In genomic region chr4:118741456-118741855, GRCh38 we compare ENCODE assay signal across 16 cellular contexts. TPM values are rescaled to one million over a fixed set of nuclear protein-coding genes. Genes with fewer than 3 reads are reported as not detected.
DNase-seq lines count a peak whose midpoint lies in the region; ATAC-seq and TF ChIP-seq lines count a peak whose summit lies in the region.
"Had no signal": no experiment of that assay in that cellular context is flagged by ENCODE, and none has a peak within 500 bp of the region (broad histone marks: within the 10 kb centered on the region; RNA-seq: fewer than 3 reads in every experiment).

No MANE protein-coding gene starts in this region.

- H3K4me3 ChIP-seq in coronary artery (peak overlapping the region; percentile 59), sigmoid colon (peak overlapping the region; percentile 11 to 21 (median 16))
- H3K4me3 ChIP-seq: upper lobe of left lung had no signal

- WGBS in sigmoid colon, 2 donors = 76 to 82% methylated on average over 5 of the region's 5 CpGs

- no peaks in the 10 kb centered on the region for H3K4me1 Mint-ChIP-seq in stimulated activated memory B cell treated with anti-CD40 and anti-IgM and Interleukin-4, amounts not matched to agents 10 μg/mL and 1 μg/mL and 100 μg/mL, for 72 hours

- peaks cover 0 to 49% (median 4%) of the 10 kb centered on the region in 4 donors for H3K36me3 ChIP-seq in sigmoid colon

- TF ChIP-seq CTCF in coronary artery (IDR thresholded peaks at IDR 0.05) (no peak), sigmoid colon (IDR thresholded peaks at IDR 0.05) (no peak)

- H3K27me3 Mint-ChIP-seq in stimulated activated memory B cell treated with anti-CD40 and anti-IgM and Interleukin-4, amounts not matched to agents 10 μg/mL and 1 μg/mL and 100 μg/mL, for 72 hours = no peaks in the 10 kb centered on the region
- H3K27me3 Mint-ChIP-seq: activated CD4-positive, alpha-beta memory T cell treated with anti-CD3 and anti-CD28 coated beads for 36 hours had no signal

- no peak overlapping the region for H3K4me3 Mint-ChIP-seq in stimulated activated memory B cell treated with anti-CD40 and anti-IgM and Interleukin-4, amounts not matched to agents 10 μg/mL and 1 μg/mL and 100 μg/mL, for 72 hours
- H3K4me3 Mint-ChIP-seq: activated CD4-positive, alpha-beta memory T cell treated with anti-CD3 and anti-CD28 coated beads for 36 hours; activated T-helper 1 cell treated with anti-CD3 and anti-CD28 coated beads, Interleukin-12 subunit alpha, Interleukin-12 subunit beta, Interleukin-2, Interleukin-4 antibody, amounts not matched to agents 30 ng/mL and 10 ng/mL and 1 ng/mL, durations not matched to agents 14 hours and 24 hours and 36 hours had no signal

- TF ChIP-seq EP300 in sigmoid colon (IDR thresholded peaks at IDR 0.05) = no peak

- H3K27ac Mint-ChIP-seq in stimulated activated memory B cell treated with anti-CD40 and anti-IgM and Interleukin-4, amounts not matched to agents 10 μg/mL and 1 μg/mL and 100 μg/mL, for 72 hours = no peak overlapping the region
- H3K27ac Mint-ChIP-seq: activated CD4-positive, alpha-beta memory T cell treated with anti-CD3 and anti-CD28 coated beads for 36 hours; activated T-helper 1 cell treated with anti-CD3 and anti-CD28 coated beads, Interleukin-12 subunit alpha, Interleukin-12 subunit beta, Interleukin-2, Interleukin-4 antibody, amounts not matched to agents 30 ng/mL and 10 ng/mL and 1 ng/mL, durations not matched to agents 14 hours and 24 hours and 36 hours had no signal

- no peaks in the 10 kb centered on the region for H3K9me3 Mint-ChIP-seq in stimulated activated memory B cell treated with anti-CD40 and anti-IgM and Interleukin-4, amounts not matched to agents 10 μg/mL and 1 μg/mL and 100 μg/mL, for 72 hours
- H3K9me3 Mint-ChIP-seq: activated CD4-positive, alpha-beta memory T cell treated with anti-CD3 and anti-CD28 coated beads for 36 hours; activated T-helper 1 cell treated with anti-CD3 and anti-CD28 coated beads, Interleukin-12 subunit alpha, Interleukin-12 subunit beta, Interleukin-2, Interleukin-4 antibody, amounts not matched to agents 30 ng/mL and 10 ng/mL and 1 ng/mL, durations not matched to agents 14 hours and 24 hours and 36 hours had no signal

- TF ChIP-seq POLR2A in sigmoid colon (IDR thresholded peaks at IDR 0.05) = no peak

- H3K36me3 Mint-ChIP-seq in stimulated activated memory B cell treated with anti-CD40 and anti-IgM and Interleukin-4, amounts not matched to agents 10 μg/mL and 1 μg/mL and 100 μg/mL, for 72 hours = peaks cover 32% of the 10 kb centered on the region

- no peak for ATAC-seq in HG02610 (IDR thresholded peaks at IDR 0.05; ENCODE audit: unreplicated experiment)
- ATAC-seq in stimulated activated memory B cell treated with anti-CD40 and anti-IgM and Interleukin-4, amounts not matched to agents 10 μg/mL and 1 μg/mL and 100 μg/mL, for 72 hours = no peak

- intact Hi-C loops in sigmoid colon (cut with DNase I) = loop anchor here (2.0 to 5.0 kb wide), 4 partner anchors 31 to 546 kb away; partner anchors contain the start of gene SYNPO2

- H3K4me1 ChIP-seq in sigmoid colon = peaks cover 0 to 95% (median 62%) of the 10 kb centered on the region in 4 donors
- H3K4me1 ChIP-seq: upper lobe of left lung had no signal

- H3K27ac ChIP-seq in coronary artery (peak overlapping the region; percentile 1 to 67), sigmoid colon (peak overlapping the region; percentile 48 to 88 (median 85))
- H3K27ac ChIP-seq: upper lobe of left lung had no signal

- no peaks in the 10 kb centered on the region for H3K27me3 ChIP-seq in sigmoid colon
- H3K27me3 ChIP-seq: upper lobe of left lung had no signal

- H3K9me3 ChIP-seq in sigmoid colon = no peaks in the 10 kb centered on the region
- H3K9me3 ChIP-seq: upper lobe of left lung had no signal

- DNase-seq in AG20443 (ENCODE audit: low spot score) = peak; percentile 17
- no peak for DNase-seq in coronary artery (ENCODE audit: low spot score)
- DNase-seq in iris pigment epithelial cell (ENCODE audit: low read depth) = peak; percentile 81
- DNase-seq in sigmoid colon = no peak
- DNase-seq in activated effector memory CD4-positive, alpha-beta T cell treated with Interleukin-2 at 50 U/mL for 16 hours = no peak
- DNase-seq in NCI-H510A (lab: John Stamatoyannopoulos, UW) = no peak
- DNase-seq: activated CD4-positive, alpha-beta memory T cell treated with anti-CD3 and anti-CD28 coated beads for 36 hours; amygdala; cortex of kidney; H7; NCI-H2029; stimulated activated CD8-positive, alpha-beta memory T cell treated with anti-CD3 and anti-CD28 coated beads, Interleukin-4, amount 100 ng/mL, for 48 hours; upper lobe of left lung had no signal

RNA-seq across cellular contexts. Expression of gene METTL14, which starts 56.3 kb away (rescaled TPM):
- 10 to 100 TPM; 13.8 to 54.6 (median 33.2) TPM for total RNA-seq in sigmoid colon
- 10 to 100 TPM in 1 of 3 donors, 1 to 10 TPM in 2; 6.2 to 13.8 (median 9.4) TPM for polyA plus RNA-seq in sigmoid colon

Comparison
In these comparisons a context has a peak if more than half of its experiments do, and no peak if none do; other contexts are left out.
1. DNase-seq: peak in AG20443 (single experiment) and iris pigment epithelial cell (single experiment); none in coronary artery (single experiment), sigmoid colon (single experiment), activated effector memory CD4-positive, alpha-beta T cell treated with Interleukin-2 at 50 U/mL for 16 hours (single experiment) and NCI-H510A (single experiment).